Comparison of ENCODE assay signal across 11 cellular contexts in the genomic region with DNA sequence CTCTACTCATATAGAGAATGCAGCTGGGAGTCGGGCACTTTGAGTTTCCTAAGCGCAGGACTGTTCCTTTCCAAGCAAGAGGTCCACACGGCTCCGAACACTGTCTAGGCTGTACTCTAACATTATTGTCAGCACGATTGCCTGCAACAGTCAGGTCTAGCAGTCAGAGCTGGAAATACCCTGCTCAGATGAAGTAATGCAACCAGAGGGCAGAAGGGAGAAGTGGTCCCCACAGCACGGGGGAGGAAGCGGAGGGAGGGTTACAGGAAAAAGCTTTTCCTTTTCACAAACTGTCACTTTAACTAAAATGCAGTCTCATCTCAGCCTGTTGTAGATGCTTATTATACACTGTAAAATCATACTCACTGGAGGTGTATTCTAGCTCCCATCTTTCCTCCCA.
DNase-seq lines count a peak whose midpoint lies in the region; ATAC-seq and TF ChIP-seq lines count a peak whose summit lies in the region.
"Had no signal": no experiment of that assay in that cellular context is flagged by ENCODE, and none has a peak within 500 bp of the region (broad histone marks: within the 10 kb centered on the region; RNA-seq: fewer than 3 reads in every experiment).

No MANE protein-coding gene starts in this region.

- no peaks in the 10 kb centered on the region for H3K79me2 ChIP-seq in PC-9 (ENCODE audit: low read depth)
- H3K79me2 ChIP-seq: hepatocyte had no signal

- no peaks in the 10 kb centered on the region for H3K27me3 ChIP-seq in heart left ventricle
- H3K27me3 ChIP-seq in PC-9 (ENCODE audit: insufficient read depth, low read depth): no peaks in the 10 kb centered on the region
- H3K27me3 ChIP-seq in WERI-Rb-1 (ENCODE audit: insufficient read depth, low read depth, severe bottlenecking): no peaks in the 10 kb centered on the region
- H3K27me3 ChIP-seq: hepatocyte had no signal

- H4K20me1 ChIP-seq in PC-9 (ENCODE audit: insufficient read depth): no peaks in the 10 kb centered on the region

- peaks cover 0 to 38% (median 0%) of the 10 kb centered on the region in 12 donors for H3K4me1 ChIP-seq in heart left ventricle
- peaks cover 10% of the 10 kb centered on the region for H3K4me1 ChIP-seq in PC-9 (replicated peaks; ENCODE audit: insufficient read depth)

- no TSS peak for BruUV-seq in PC-9 (replicated peaks; lab: Mats Ljungman, UMichigan)

- no peaks in the 10 kb centered on the region for H3K9me3 ChIP-seq in heart left ventricle
- H3K9me3 ChIP-seq in PC-9 (ENCODE audit: insufficient read depth, low read depth): no peaks in the 10 kb centered on the region; the same call in 1 of the 2 replicates
- H3K9me3 ChIP-seq in WERI-Rb-1 (ENCODE audit: severe bottlenecking): no peaks in the 10 kb centered on the region

- ATAC-seq in GM21367 (IDR thresholded peaks at IDR 0.05; ENCODE audit: unreplicated experiment) (peak; percentile 35), HG03521 (IDR thresholded peaks at IDR 0.05; ENCODE audit: unreplicated experiment) (peak; percentile 38), heart left ventricle (peak in 3 of 4 donors; percentile 49 to 76 (median 65))

- peak; percentile 66 for DNase-seq in GM10248 (ENCODE audit: extremely low spot score)
- no peak for DNase-seq in heart left ventricle
- no peak for DNase-seq in H4 (ENCODE audit: low spot score)
- no peak for DNase-seq in PC-9
- DNase-seq in kidney tubule cell (ENCODE audit: low spot score): no peak
- DNase-seq in WERI-Rb-1: no peak
- DNase-seq: CD4-positive, CD25-positive, alpha-beta regulatory T cell; central memory CD4-positive, alpha-beta T cell had no signal

- H3F3A ChIP-seq in PC-9 (ENCODE audit: insufficient read depth, low read depth): no peaks in the 10 kb centered on the region

- no peaks in the 10 kb centered on the region for H3K9me2 ChIP-seq in PC-9 (ENCODE audit: insufficient read depth)

- no peak overlapping the region for H3K4me3 ChIP-seq in heart left ventricle
- H3K4me3 ChIP-seq in PC-9: no peak overlapping the region
- no peak overlapping the region for H3K4me3 ChIP-seq in WERI-Rb-1 (ENCODE audit: low read depth, low read length)
- H3K4me3 ChIP-seq: hepatocyte had no signal

- POLR2A ChIA-PET in GM10248 (lab: Yijun Ruan, JAX) (no interaction called here), PC-9 (lab: Charles Lee; ENCODE audit: unreplicated experiment) (no interaction called here)

- H3K36me3 ChIP-seq in heart left ventricle: no peaks in the 10 kb centered on the region
- peaks cover 5% of the 10 kb centered on the region; the same call in 1 of the 2 replicates for H3K36me3 ChIP-seq in PC-9 (ENCODE audit: low read depth)
- H3K36me3 ChIP-seq in WERI-Rb-1: no peaks in the 10 kb centered on the region

- H3K27ac ChIP-seq in heart left ventricle (peak overlapping the region in 1 of 12 donors; percentile 83), PC-9 (no peak overlapping the region), WERI-Rb-1 (no peak overlapping the region)
- H3K27ac ChIP-seq: hepatocyte had no signal

- no peak overlapping the region for H2AFZ ChIP-seq in PC-9
- H2AFZ ChIP-seq: hepatocyte had no signal

- CTCF ChIA-PET in GM10248 (lab: Yijun Ruan, JAX) (interaction anchor here (0.9 to 1.8 kb wide), 7 partner anchors 11 to 85 kb away, joined by 3 to 6 read pairs (median 3); no protein-coding TSS in a partner anchor), PC-9 (lab: Charles Lee) (no interaction called here)

- no peak for TF ChIP-seq POLR2A in heart left ventricle (IDR thresholded peaks at IDR 0.05)

- 71 to 85% (median 81%) methylated on average over 7 of the region's 7 CpGs for WGBS in heart left ventricle, 4 donors

- intact Hi-C loops in heart left ventricle (cut with DNase I) (no loop called here), PC-9 (cut with micrococcal nuclease; ENCODE audit: unreplicated experiment) (no loop called here)

- no peak overlapping the region for H3K4me2 ChIP-seq in PC-9
- H3K4me2 ChIP-seq: hepatocyte had no signal

- TF ChIP-seq CTCF in GM10248 (IDR thresholded peaks at IDR 0.05; ENCODE audit: control extremely low read depth, extremely low read depth, low read depth, missing control alignments) (no peak), heart left ventricle (IDR thresholded peaks at IDR 0.05) (no peak), PC-9 (conservative IDR thresholded peaks at IDR 0.05) (no peak), WERI-Rb-1 (IDR thresholded peaks at IDR 0.05; ENCODE audit: low read depth, low read length) (no peak)
